ENCODE assay signal across 8 cellular contexts in the genomic region with DNA sequence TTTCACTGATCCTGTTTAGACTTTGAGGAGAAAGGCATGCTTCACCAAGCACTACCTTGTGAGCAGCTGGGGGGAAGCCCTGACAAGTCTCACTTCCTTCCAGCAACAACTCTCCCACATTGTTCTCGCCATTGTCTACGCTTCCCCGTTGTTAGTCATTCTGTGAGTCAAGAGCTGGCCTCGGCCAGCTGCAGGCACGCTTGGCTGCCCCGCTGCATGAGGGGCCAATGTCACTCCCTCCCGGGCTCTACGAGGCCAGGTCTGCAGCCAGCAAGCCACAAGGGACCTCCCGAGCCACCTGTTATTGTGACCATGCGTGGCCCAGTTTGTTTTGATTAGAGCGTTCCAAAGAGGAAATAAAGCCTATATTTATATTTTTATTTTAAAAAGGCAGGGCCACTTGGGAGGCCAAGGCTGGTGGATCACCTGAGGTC.
A peak's percentile ranks its signal among the peaks of the same experiment; 100 is the strongest.
DNase-seq lines count a peak whose midpoint lies in the region; ATAC-seq, FAIRE-seq and TF ChIP-seq lines count a peak whose summit lies in the region.

No MANE protein-coding gene starts in this region.

- dilution Hi-C loops in keratinocyte (cut with MboI; ENCODE audit: extremely low pct_ligation_motif_present, low sequenced_read_pairs), result no loop called here

- no peaks in the 10 kb centered on the region for H3K36me3 ChIP-seq in keratinocyte (ENCODE audit: control insufficient read depth in 2 of 2, extremely low read depth in 1 of 2, insufficient read depth in 2 of 2, low read length in 2 of 2)
- no peaks in the 10 kb centered on the region for H3K36me3 ChIP-seq in GM23248 (ENCODE audit: low read depth)
- H3K36me3 ChIP-seq in MM.1S (replicated peaks; ENCODE audit: insufficient read depth, low read length), result no peaks in the 10 kb centered on the region

- no peak overlapping the region for H3K4me3 Mint-ChIP-seq in T-helper 17 cell

- no peak overlapping the region for H3K9ac ChIP-seq in keratinocyte (ENCODE audit: control insufficient read depth, extremely low read depth, insufficient read depth, low read length)
- H3K9ac ChIP-seq in GM23248, result no peak overlapping the region
- no peak overlapping the region for H3K9ac ChIP-seq in MM.1S (ENCODE audit: low read length)

- H3K9me3 ChIP-seq in T-helper 17 cell (ENCODE audit: control insufficient read depth, low read length, poor library complexity, severe bottlenecking) (no peaks in the 10 kb centered on the region), keratinocyte (ENCODE audit: control insufficient read depth, low read depth, low read length) (no peaks in the 10 kb centered on the region), GM23248 (ENCODE audit: low read depth) (no peaks in the 10 kb centered on the region), MM.1S (replicated peaks; ENCODE audit: insufficient read depth, low read length) (no peaks in the 10 kb centered on the region)

- H3K27ac Mint-ChIP-seq in T-helper 17 cell, result peak overlapping the region; percentile 14

- in situ Hi-C loops in GM23248 (cut with MboI), result no loop called here

- H3K27me3 Mint-ChIP-seq in T-helper 17 cell, result no peaks in the 10 kb centered on the region

- H3K4me1 ChIP-seq in keratinocyte (ENCODE audit: control insufficient read depth, extremely low read depth, insufficient read depth, low read length) (peaks cover 8% of the 10 kb centered on the region), GM23248 (ENCODE audit: insufficient read depth) (no peaks in the 10 kb centered on the region), MM.1S (ENCODE audit: low read length) (no peaks in the 10 kb centered on the region)

- TF ChIP-seq CTCF in GM12865 (IDR thresholded peaks at IDR 0.05; ENCODE audit: insufficient read depth, low read depth, low read length, missing control alignments), result no peak
- TF ChIP-seq CTCF in keratinocyte (optimal IDR thresholded peaks at IDR 0.05 in 1 of 3, IDR thresholded peaks at IDR 0.05 in 1 of 3, conservative IDR thresholded peaks at IDR 0.05 in 1 of 3; ENCODE audit: extremely low read depth in 1 of 3, insufficient read depth in 2 of 3, low read length in 3 of 3), result no peak
- no peak for TF ChIP-seq CTCF in foreskin fibroblast (IDR thresholded peaks at IDR 0.05; ENCODE audit: low read depth, low read length)
- no peak for TF ChIP-seq CTCF in MM.1S (IDR thresholded peaks at IDR 0.05; ENCODE audit: low read length)

- 77 to 80% methylated on average over 11 of the region's 11 CpGs for WGBS in GM23248 (ENCODE audit: low coverage in 1 of 2, low lambda C conversion rate in 2 of 2, missing lambda C conversion rate in 2 of 2), 2 experiments

- no peaks in the 10 kb centered on the region for H3K9me2 ChIP-seq in GM23248 (ENCODE audit: insufficient read depth)
- no peaks in the 10 kb centered on the region for H3K9me2 ChIP-seq in MM.1S (replicated peaks; ENCODE audit: insufficient read depth, low read length)

- H3K27me3 ChIP-seq in keratinocyte (ENCODE audit: control insufficient read depth, extremely low read depth, insufficient read depth, low read length) (no peaks in the 10 kb centered on the region), GM23248 (replicated peaks; ENCODE audit: insufficient read depth) (no peaks in the 10 kb centered on the region), MM.1S (replicated peaks; ENCODE audit: insufficient read depth, low read length) (no peaks in the 10 kb centered on the region)

- H4K20me1 ChIP-seq in keratinocyte (ENCODE audit: control insufficient read depth, extremely low read depth, insufficient read depth, low read length) (no peaks in the 10 kb centered on the region), GM23248 (ENCODE audit: insufficient read depth) (no peaks in the 10 kb centered on the region), MM.1S (ENCODE audit: insufficient read depth, low read length) (no peaks in the 10 kb centered on the region)

- ATAC-seq in GM19463 (IDR thresholded peaks at IDR 0.05; ENCODE audit: unreplicated experiment) (peak; percentile 98), HG03442 (IDR thresholded peaks at IDR 0.05; ENCODE audit: unreplicated experiment) (peak; percentile 96), T-helper 17 cell (peak; percentile 88)

- H3K4me2 ChIP-seq in keratinocyte (ENCODE audit: control insufficient read depth, extremely low read depth, insufficient read depth, low read depth, low read length) (peak overlapping the region; percentile 23), GM23248 (ENCODE audit: unreplicated experiment) (no peak overlapping the region), MM.1S (ENCODE audit: low read depth, low read length) (no peak overlapping the region)

- DNase-seq in GM12865 (ENCODE audit: low read depth), result peak; percentile 99
- no peak for DNase-seq in T-helper 17 cell
- DNase-seq in keratinocyte (ENCODE audit: low read depth, low spot score), result peak; percentile 57
- DNase-seq in GM23248, result no peak
- DNase-seq in foreskin fibroblast, result no peak
- DNase-seq in MM.1S, result no peak

- H3K27ac ChIP-seq in keratinocyte (ENCODE audit: control insufficient read depth, insufficient read depth, low read length) (peak overlapping the region; percentile 72), GM23248 (no peak overlapping the region), MM.1S (ENCODE audit: low read length) (no peak overlapping the region)

- H3K4me3 ChIP-seq in GM12865 (ENCODE audit: low read depth, low read length) (no peak overlapping the region), keratinocyte (ENCODE audit: control insufficient read depth in 2 of 3, extremely low read depth in 1 of 3, insufficient read depth in 2 of 3, low read depth in 1 of 3, low read length in 3 of 3) (no peak overlapping the region), GM23248 (no peak overlapping the region), foreskin fibroblast (ENCODE audit: low read depth in 1 of 2, low read length in 2 of 2) (no peak overlapping the region), MM.1S (ENCODE audit: low read length) (no peak overlapping the region)

- H3F3A ChIP-seq in GM23248 (ENCODE audit: insufficient read depth), result no peaks in the 10 kb centered on the region
- no peaks in the 10 kb centered on the region for H3F3A ChIP-seq in MM.1S (ENCODE audit: insufficient read depth, low read length)

- peak; percentile 98 for FAIRE-seq in keratinocyte (lab: Jason Lieb, UNC)

- peaks cover 9% of the 10 kb centered on the region for H3K4me1 Mint-ChIP-seq in T-helper 17 cell

- H2AFZ ChIP-seq in keratinocyte (ENCODE audit: control insufficient read depth, low read length) (no peak overlapping the region), GM23248 (no peak overlapping the region), MM.1S (ENCODE audit: low read length) (no peak overlapping the region)

- H3K79me2 ChIP-seq in keratinocyte (ENCODE audit: control insufficient read depth, insufficient read depth, low read length) (no peaks in the 10 kb centered on the region), GM23248 (ENCODE audit: insufficient read depth) (no peaks in the 10 kb centered on the region), MM.1S (ENCODE audit: low read length) (no peaks in the 10 kb centered on the region)

- H3K9me1 ChIP-seq in keratinocyte (ENCODE audit: control insufficient read depth, extremely low read depth, insufficient read depth, low read length), result no peaks in the 10 kb centered on the region

- H3K36me3 Mint-ChIP-seq in T-helper 17 cell (ENCODE audit: low read depth), result peaks cover 2% of the 10 kb centered on the region

Comparison
In these comparisons a context has a peak if more than half of its experiments do, and no peak if none do; other contexts are left out.
1. DNase-seq: peak in GM12865 (single experiment) and keratinocyte (single experiment); none in T-helper 17 cell (0 of 3), GM23248 (single experiment), foreskin fibroblast (0 of 2) and MM.1S (single experiment).
2. Peak in every context shown above with its lines, with median percentiles within 50 percentile points of each other: ATAC-seq.